26 cellular contexts compared by ENCODE assay signal in the genomic region with DNA sequence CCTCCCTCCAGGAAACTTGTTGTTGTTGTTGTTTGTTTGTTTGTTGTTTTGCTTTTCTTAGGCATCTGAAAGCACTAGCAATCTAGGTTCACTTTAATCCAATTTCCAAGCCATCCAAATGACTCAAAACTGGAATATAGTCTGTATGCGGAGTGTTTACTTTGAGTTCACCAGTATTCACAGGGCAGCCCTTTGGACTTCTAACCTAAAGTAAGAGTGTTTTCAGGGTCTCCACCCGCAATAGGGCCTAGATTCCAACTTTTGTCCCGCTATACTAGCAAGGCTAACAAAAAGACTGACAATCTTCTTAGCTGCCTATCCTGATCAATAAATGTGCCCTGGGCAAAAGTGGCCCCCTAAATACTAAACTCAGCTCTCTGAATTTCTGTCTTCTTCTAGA. TPM values are rescaled to one million over a fixed set of nuclear protein-coding genes. Genes with fewer than 3 reads are reported as not detected.
A peak's percentile ranks its signal among the peaks of the same experiment; 100 is the strongest.
DNase-seq lines count a peak whose midpoint lies in the region; ATAC-seq, FAIRE-seq and TF ChIP-seq lines count a peak whose summit lies in the region.
"Had no signal": no experiment of that assay in that cellular context is flagged by ENCODE, and none has a peak within 500 bp of the region (broad histone marks: within the 10 kb centered on the region; RNA-seq: fewer than 3 reads in every experiment).

No MANE protein-coding gene starts in this region.

- H2AFZ ChIP-seq in HepG2 (ENCODE audit: low read length): no peak overlapping the region
- no peak overlapping the region for H2AFZ ChIP-seq in GM23338

- peak; percentile 87 for ATAC-seq in HepG2
- ATAC-seq in right lobe of liver: no peak
- no peak for ATAC-seq in GM23338
- ATAC-seq: CD8-positive, alpha-beta T cell; GM12878 had no signal

- POLR2A ChIA-PET in HepG2 (lab: Yijun Ruan, JAX): no interaction called here

- H3K27me3 ChIP-seq in HepG2 (ENCODE audit: control insufficient read depth in 1 of 2, insufficient read depth in 2 of 2, low read length in 2 of 2): no peaks in the 10 kb centered on the region; a peak in 1 of 5 replicates
- H3K27me3 ChIP-seq in right lobe of liver: no peaks in the 10 kb centered on the region
- no peaks in the 10 kb centered on the region for H3K27me3 ChIP-seq in GM23338 (ENCODE audit: insufficient read depth)
- H3K27me3 ChIP-seq: BLaER1 treated with 17β-estradiol and CSF1 and Interleukin-3, amounts not matched to agents 10 nM and 100 nM had no signal

- no peak overlapping the region for H3K27ac ChIP-seq in HepG2 (ENCODE audit: extremely low read length, insufficient read depth, low read length)
- no peak overlapping the region for H3K27ac ChIP-seq in right lobe of liver
- no peak overlapping the region for H3K27ac ChIP-seq in GM23338 (ENCODE audit: low read depth)
- H3K27ac ChIP-seq: BLaER1 treated with 17β-estradiol and CSF1 and Interleukin-3, amounts not matched to agents 10 nM and 100 nM; C4-2B had no signal

- no peak overlapping the region for H3K9ac ChIP-seq in HepG2 (ENCODE audit: insufficient read depth, low read depth, low read length)
- H3K9ac ChIP-seq: BLaER1 treated with 17β-estradiol and CSF1 and Interleukin-3, amounts not matched to agents 10 nM and 100 nM had no signal

- H3K27ac Mint-ChIP-seq in GM23338 (peak overlapping the region; percentile 61), endothelial cell (ENCODE audit: unreplicated experiment) (peak overlapping the region; percentile 24)
- H3K27ac Mint-ChIP-seq: B cell; CD4-positive, alpha-beta T cell; CD8-positive, alpha-beta T cell had no signal

- WGBS in HepG2 (ENCODE audit: low lambda C conversion rate): 0% methylated on average over 3 of the region's 3 CpGs
- WGBS in right lobe of liver (ENCODE audit: insufficient coverage, low coverage, low lambda C conversion rate, missing lambda C conversion rate): 70% methylated on average over 3 of the region's 3 CpGs

- peak; percentile 33 for DNase-seq in HepG2 (ENCODE audit: low spot score)
- DNase-seq in right lobe of liver: no peak
- DNase-seq in GM23338 (ENCODE audit: low spot score): no peak
- DNase-seq in endothelial cell (ENCODE audit: low spot score): no peak
- no peak for DNase-seq in D341Med (ENCODE audit: low spot score)
- DNase-seq in glomerular visceral epithelial cell (ENCODE audit: extremely low spot score): no peak
- no peak for DNase-seq in SW 1271 (lab: John Stamatoyannopoulos, UW)
- DNase-seq: 8988T; AML-193; Caco-2; Calu3; CD4-positive, alpha-beta T cell; CD8-positive, alpha-beta T cell; DMS 273 treated with DMSO at 0.1 percent for 48 hours; DMS153; DMS53; DMS79; DND-41; EL; GDM1 had no signal

- TF ChIP-seq CTCF in HepG2 (CRISPR knock-in tag; IDR thresholded peaks at IDR 0.05): no peak
- TF ChIP-seq CTCF in right lobe of liver (IDR thresholded peaks at IDR 0.05): no peak
- TF ChIP-seq CTCF in GM23338 (conservative IDR thresholded peaks at IDR 0.05; ENCODE audit: low read depth in 2 of 2): no peak
- TF ChIP-seq CTCF in endothelial cell (IDR thresholded peaks at IDR 0.05; ENCODE audit: unreplicated experiment): no peak

- CTCF ChIA-PET in HepG2 (lab: Yijun Ruan, JAX; ENCODE audit: low intra/inter-chr PET ratio, low total read pairs): no interaction called here

- H3K4me1 Mint-ChIP-seq in GM23338 (peaks cover 36% of the 10 kb centered on the region), endothelial cell (ENCODE audit: unreplicated experiment) (peaks cover 14% of the 10 kb centered on the region)

- no peaks in the 10 kb centered on the region for H3K79me2 ChIP-seq in HepG2 (ENCODE audit: insufficient read depth, low read length)
- H3K79me2 ChIP-seq in GM23338 (replicated peaks; ENCODE audit: insufficient read depth): peaks cover 54% of the 10 kb centered on the region

- H3K27me3 Mint-ChIP-seq in GM23338 (ENCODE audit: insufficient read depth, low read depth, poor library complexity) (peaks cover 4% of the 10 kb centered on the region), endothelial cell (ENCODE audit: unreplicated experiment) (peaks cover 2% of the 10 kb centered on the region)
- H3K27me3 Mint-ChIP-seq: B cell; CD4-positive, alpha-beta T cell had no signal

- no peak overlapping the region for H3K4me3 Mint-ChIP-seq in GM23338
- H3K4me3 Mint-ChIP-seq in endothelial cell (ENCODE audit: unreplicated experiment): no peak overlapping the region
- H3K4me3 Mint-ChIP-seq: B cell; CD4-positive, alpha-beta T cell; CD8-positive, alpha-beta T cell had no signal

- peak overlapping the region; percentile 39 for H3K4me2 ChIP-seq in HepG2 (ENCODE audit: low read depth, low read length)
- H3K4me2 ChIP-seq in GM23338: no peak overlapping the region
- H3K4me2 ChIP-seq: BLaER1 treated with 17β-estradiol and CSF1 and Interleukin-3, amounts not matched to agents 10 nM and 100 nM had no signal

- no peak for TF ChIP-seq RAD21 in HepG2 (CRISPR knock-in tag; IDR thresholded peaks at IDR 0.05)

- no peak for FAIRE-seq in HepG2 (lab: Jason Lieb, UNC)
- FAIRE-seq: GM12878, GM12892, GM18507 had no signal

- in situ Hi-C loops in HepG2 (cut with HindIII; ENCODE audit: extremely low pct_ligation_motif_present, low pct_unique_long_range_greater_than_20kb): no loop called here

- H3F3A ChIP-seq in GM23338 (replicated peaks; ENCODE audit: low read depth): no peaks in the 10 kb centered on the region

- H3K36me3 Mint-ChIP-seq in GM23338 (ENCODE audit: low read depth) (no peaks in the 10 kb centered on the region), endothelial cell (ENCODE audit: low read depth, unreplicated experiment) (no peaks in the 10 kb centered on the region)
- H3K36me3 Mint-ChIP-seq: CD8-positive, alpha-beta T cell had no signal

- intact Hi-C loops in HepG2 (cut with micrococcal nuclease; ENCODE audit: unreplicated experiment): no loop called here
- intact Hi-C loops in right lobe of liver (cut with DNase I): no loop called here

- H4K20me1 ChIP-seq in HepG2 (ENCODE audit: insufficient read depth, low read length) (no peaks in the 10 kb centered on the region), GM23338 (replicated peaks; ENCODE audit: insufficient read depth) (no peaks in the 10 kb centered on the region)
- H4K20me1 ChIP-seq: BLaER1 treated with 17β-estradiol and CSF1 and Interleukin-3, amounts not matched to agents 10 nM and 100 nM had no signal

- H3K4me3 ChIP-seq in HepG2 (replicated peaks in 1 of 3; ENCODE audit: insufficient read depth in 1 of 3, low read depth in 2 of 3, low read length in 3 of 3) (no peak overlapping the region), right lobe of liver (no peak overlapping the region), GM23338 (no peak overlapping the region)
- H3K4me3 ChIP-seq: BLaER1 treated with 17β-estradiol and CSF1 and Interleukin-3, amounts not matched to agents 10 nM and 100 nM; GM12878 had no signal

- H3K9me3 Mint-ChIP-seq in GM23338 (no peaks in the 10 kb centered on the region; the same call in 2 of the 3 replicates), endothelial cell (ENCODE audit: unreplicated experiment) (no peaks in the 10 kb centered on the region)
- H3K9me3 Mint-ChIP-seq: CD4-positive, alpha-beta T cell; CD8-positive, alpha-beta T cell had no signal

- peaks cover 9% of the 10 kb centered on the region for H3K4me1 ChIP-seq in HepG2 (ENCODE audit: insufficient read depth, low read length)
- H3K4me1 ChIP-seq in right lobe of liver: no peaks in the 10 kb centered on the region
- H3K4me1 ChIP-seq in GM23338 (ENCODE audit: insufficient read depth): peaks cover 43% of the 10 kb centered on the region
- H3K4me1 ChIP-seq: Caco-2 had no signal

- TF ChIP-seq EP300 in HepG2 (IDR thresholded peaks at IDR 0.05; ENCODE audit: low read depth in 2 of 2, low read length in 2 of 2) (no peak), HepG2 (CRISPR knock-in tag; IDR thresholded peaks at IDR 0.05; ENCODE audit: borderline replicate concordance) (no peak)

- H3K9me2 ChIP-seq in GM23338 (ENCODE audit: insufficient read depth): no peaks in the 10 kb centered on the region

- H3K9me3 ChIP-seq in HepG2 (ENCODE audit: low read length): no peaks in the 10 kb centered on the region
- H3K9me3 ChIP-seq in right lobe of liver: no peaks in the 10 kb centered on the region
- H3K9me3 ChIP-seq: BLaER1 treated with 17β-estradiol and CSF1 and Interleukin-3, amounts not matched to agents 10 nM and 100 nM; Caco-2 had no signal

- TF ChIP-seq POLR2A in HepG2 (IDR thresholded peaks at IDR 0.05; ENCODE audit: insufficient read depth in 1 of 2, low read depth in 2 of 2, low read length in 2 of 2) (no peak), right lobe of liver (IDR thresholded peaks at IDR 0.05) (no peak)

- H3K36me3 ChIP-seq in HepG2 (replicated peaks in 1 of 2; ENCODE audit: control insufficient read depth in 1 of 2, insufficient read depth in 2 of 2, low read length in 2 of 2) (no peaks in the 10 kb centered on the region), right lobe of liver (no peaks in the 10 kb centered on the region), GM23338 (ENCODE audit: insufficient read depth) (no peaks in the 10 kb centered on the region)
- H3K36me3 ChIP-seq: BLaER1 treated with 17β-estradiol and CSF1 and Interleukin-3, amounts not matched to agents 10 nM and 100 nM had no signal

- BruUV-seq in HepG2 (replicated peaks; lab: Mats Ljungman, UMichigan): no TSS peak

RNA-seq across cellular contexts. Expression of a gene that starts 13.6 kb away (rescaled TPM):
- 1.2 and 2.1 TPM in 2 replicates for total RNA-seq in HepG2 (2016; rRNA removed; fragmentation: Illumina TruSeq; extraction: Trizol)
- total RNA-seq in HepG2 (2016; cell fraction: cytosol; rRNA removed; fragmentation: Illumina TruSeq; extraction: Trizol; ENCODE audit: low read depth): 0.09 and 0.30 TPM in 2 replicates
- 1.2 and 2.2 TPM in 2 replicates for total RNA-seq in HepG2 (2016; cell fraction: insoluble cytoplasmic fraction; rRNA removed; fragmentation: Illumina TruSeq; extraction: Trizol)
- 0.41 and 0.46 TPM in 2 replicates for total RNA-seq in HepG2 (2016; cell fraction: membrane; rRNA removed; fragmentation: Illumina TruSeq; extraction: Trizol)
- total RNA-seq in HepG2 (2016; cell fraction: nucleus; rRNA removed; fragmentation: Illumina TruSeq; extraction: Trizol): 1.3 and 1.5 TPM in 2 replicates
- polyA plus RNA-seq in HepG2 (2011; rRNA removed): 0.57 and 0.63 TPM in 2 replicates
- polyA plus RNA-seq in HepG2 (2011; cell fraction: cytosol; rRNA removed): 0.24 and 0.55 TPM in 2 replicates
- polyA plus RNA-seq in HepG2 (2011; cell fraction: nucleus; rRNA removed): 1.1 and 1.5 TPM in 2 replicates
- polyA plus RNA-seq in HepG2 (2012): 1.5 and 1.6 TPM in 2 replicates
- 0.05 TPM in 2 replicates for polyA plus RNA-seq in HepG2 (2016; cell fraction: cytosol; fragmentation: Illumina TruSeq; extraction: Trizol; ENCODE audit: low read depth)
- 1.6 and 1.7 TPM in 2 replicates for polyA plus RNA-seq in HepG2 (2016; cell fraction: insoluble cytoplasmic fraction; fragmentation: Illumina TruSeq; extraction: Trizol; ENCODE audit: low read depth)
- 0.22 TPM in 2 replicates for polyA plus RNA-seq in HepG2 (2016; cell fraction: membrane; fragmentation: Illumina TruSeq; extraction: Trizol; ENCODE audit: low read depth)
- polyA plus RNA-seq in HepG2 (2016; cell fraction: nucleus; fragmentation: Illumina TruSeq; extraction: Trizol; ENCODE audit: insufficient read depth, low read depth): 0.63 and 1.1 TPM in 2 replicates
- polyA minus RNA-seq in HepG2 (2011; rRNA and poly(A)+ RNA removed; ENCODE audit: low replicate concordance): 1.3 and 2.3 TPM in 2 replicates
- polyA minus RNA-seq in HepG2 (2011; cell fraction: cytosol; rRNA and poly(A)+ RNA removed): 1.1 and 1.6 TPM in 2 replicates
- 2.5 and 3.2 TPM in 2 replicates for polyA minus RNA-seq in HepG2 (2011; cell fraction: nucleus; rRNA and poly(A)+ RNA removed)
- total RNA-seq in right lobe of liver: 1 to 10 TPM in 4 of 6 experiments, under 1 TPM in 2; 0.92 to 2.0 (median 1.2) TPM
- 41.0 and 44.4 TPM in 2 replicates for total RNA-seq in GM23338 (2014; rRNA removed; shearing (Covaris generic))
- polyA plus RNA-seq in GM23338 (2016; fragmentation: Nextera tagmentation; extraction: Ambion mirVana): 27.2 and 32.6 TPM in 2 replicates
- 51.3 TPM for total RNA-seq in endothelial cell (ENCODE audit: unreplicated experiment)

Comparison
In these comparisons a context has a peak if more than half of its experiments do, and no peak if none do; other contexts are left out.
1. RNA of a gene that starts 13.6 kb away (total RNA-seq): 51.3 TPM in endothelial cell (single experiment) and 41.0 to 44.4 TPM in GM23338; 0.92 to 2.0 TPM in right lobe of liver and 0.09 to 2.2 TPM in HepG2; every median in the first group is over 10 times any median in the second.